In the genomic region with DNA sequence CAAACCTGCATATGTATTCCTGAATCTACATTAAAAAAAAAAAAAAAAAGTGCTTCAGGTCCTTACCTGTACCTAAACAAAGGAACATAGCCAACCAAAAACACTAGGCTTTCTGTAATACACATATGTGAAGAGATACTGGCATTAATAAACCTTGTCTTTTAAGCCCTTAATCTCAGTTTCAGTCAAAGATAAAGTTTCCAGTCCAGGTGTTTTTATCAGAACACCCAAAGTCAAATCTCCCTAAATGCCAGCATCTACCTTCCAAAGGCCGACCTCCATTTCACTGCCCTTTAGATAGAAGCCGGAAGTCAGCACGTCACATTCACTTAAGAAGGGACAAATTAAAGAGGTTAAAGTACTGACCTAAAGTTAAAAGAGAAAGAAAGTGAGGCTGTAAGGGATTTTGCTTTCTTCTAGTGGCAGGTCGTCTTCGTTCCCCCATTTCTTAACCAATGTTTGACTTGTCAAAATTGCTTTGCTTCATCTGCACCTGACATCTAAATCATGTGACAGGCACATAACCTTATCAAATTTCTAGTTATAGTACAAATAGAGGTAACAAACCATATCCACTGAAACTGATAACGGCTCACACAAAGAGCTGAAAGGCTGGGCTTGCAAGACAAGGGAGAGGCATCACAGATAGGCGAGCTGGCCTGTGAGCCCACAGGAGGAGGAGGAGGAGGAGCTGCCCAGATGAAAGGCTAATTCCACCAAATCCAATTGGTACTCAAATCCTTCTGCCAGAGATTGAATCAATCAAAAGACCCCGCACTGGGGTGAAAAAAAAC, we compare ENCODE assay signal across 18 cellular contexts.
"Had no signal": no experiment of that assay in that cellular context is flagged by ENCODE, and none has a peak within 500 bp of the region (broad histone marks: within the 10 kb centered on the region; RNA-seq: fewer than 3 reads in every experiment).

No MANE protein-coding gene starts in this region.

- H3K27ac ChIP-seq: brain microvascular endothelial cell, left lung, upper lobe of right lung had no signal

- H3K4me1 Mint-ChIP-seq: activated CD8-positive, alpha-beta memory T cell treated with anti-CD3 and anti-CD28 coated beads, Interleukin-2, amount 10 ng/mL, durations not matched to agents 7 days and 5 days; activated naive CD8-positive, alpha-beta T cell treated with anti-CD3 and anti-CD28 coated beads for 36 hours had no signal

- H3K9me3 Mint-ChIP-seq: activated T-cell treated with anti-CD3 and anti-CD28 coated beads, Interleukin-2, amount 50 U/mL, for 24 hours; natural killer cell treated with Interleukin-12 subunit alpha and Interleukin-12 subunit beta and Interleukin-15 and Interleukin-18, amount 100 ng/mL, for 72 hours had no signal

- H3K27ac Mint-ChIP-seq: activated CD8-positive, alpha-beta memory T cell treated with anti-CD3 and anti-CD28 coated beads, Interleukin-2, amount 10 ng/mL, durations not matched to agents 7 days and 5 days; activated naive CD8-positive, alpha-beta T cell treated with anti-CD3 and anti-CD28 coated beads for 36 hours; activated T-cell treated with anti-CD3 and anti-CD28 coated beads, Interleukin-2, amount 50 U/mL, for 24 hours; natural killer cell treated with Interleukin-12 subunit alpha and Interleukin-12 subunit beta and Interleukin-15 and Interleukin-18, amount 100 ng/mL, for 72 hours had no signal

- H3K4me3 Mint-ChIP-seq: activated CD8-positive, alpha-beta memory T cell treated with anti-CD3 and anti-CD28 coated beads, Interleukin-2, amount 10 ng/mL, durations not matched to agents 7 days and 5 days; activated naive CD8-positive, alpha-beta T cell treated with anti-CD3 and anti-CD28 coated beads for 36 hours; activated T-cell treated with anti-CD3 and anti-CD28 coated beads, Interleukin-2, amount 50 U/mL, for 24 hours; natural killer cell treated with Interleukin-12 subunit alpha and Interleukin-12 subunit beta and Interleukin-15 and Interleukin-18, amount 100 ng/mL, for 72 hours had no signal

- H3K27me3 ChIP-seq: brain microvascular endothelial cell, left lung, upper lobe of right lung had no signal

- H3K36me3 Mint-ChIP-seq: activated CD8-positive, alpha-beta memory T cell treated with anti-CD3 and anti-CD28 coated beads, Interleukin-2, amount 10 ng/mL, durations not matched to agents 7 days and 5 days; activated naive CD8-positive, alpha-beta T cell treated with anti-CD3 and anti-CD28 coated beads for 36 hours; natural killer cell treated with Interleukin-12 subunit alpha and Interleukin-12 subunit beta and Interleukin-15 and Interleukin-18, amount 100 ng/mL, for 72 hours had no signal

- ATAC-seq: activated CD8-positive, alpha-beta memory T cell treated with anti-CD3 and anti-CD28 coated beads, Interleukin-2, amount 10 ng/mL, durations not matched to agents 7 days and 5 days; left lung; natural killer cell treated with Interleukin-12 subunit alpha and Interleukin-12 subunit beta and Interleukin-15 and Interleukin-18, amount 100 ng/mL, for 72 hours; stimulated activated naive CD8-positive, alpha-beta T cell treated with anti-CD3 and anti-CD28 coated beads, Interleukin-15, Interleukin-2, amounts not matched to agents 100 U/mL and 50 U/mL, for 24 hours; upper lobe of right lung had no signal

- H3K4me3 ChIP-seq: left lung, upper lobe of right lung had no signal

- H3K4me1 ChIP-seq: left lung, upper lobe of right lung had no signal

- H3K27me3 Mint-ChIP-seq: activated CD8-positive, alpha-beta memory T cell treated with anti-CD3 and anti-CD28 coated beads, Interleukin-2, amount 10 ng/mL, durations not matched to agents 7 days and 5 days; activated naive CD8-positive, alpha-beta T cell treated with anti-CD3 and anti-CD28 coated beads for 36 hours; activated T-cell treated with anti-CD3 and anti-CD28 coated beads, Interleukin-2, amount 50 U/mL, for 24 hours had no signal

- H3K36me3 ChIP-seq: brain microvascular endothelial cell, left lung, upper lobe of right lung had no signal

- FAIRE-seq: endothelial cell of umbilical vein, islet of Langerhans had no signal

- DNase-seq: activated CD4-positive, alpha-beta T cell treated with anti-CD3 and anti-CD28 coated beads, Interleukin-2, amount 50 U/mL, for 48 hours; activated CD4-positive, CD25-positive, alpha-beta regulatory T cell treated with anti-CD3 and anti-CD28 coated beads, Interleukin-2, amount 50 U/mL, for 72 hours; activated CD8-positive, alpha-beta memory T cell treated with anti-CD3 and anti-CD28 coated beads, Interleukin-2, amount 10 ng/mL, durations not matched to agents 7 days and 5 days; activated effector memory CD4-positive, alpha-beta T cell treated with Interleukin-2 at 50 U/mL for 16 hours; activated naive CD8-positive, alpha-beta T cell treated with anti-CD3 and anti-CD28 coated beads for 36 hours; activated T-cell treated with anti-CD3 and anti-CD28 coated beads, Interleukin-2, amount 50 U/mL, for 24 hours; brain microvascular endothelial cell; foreskin melanocyte; head of caudate nucleus; left lung; stimulated activated CD4-positive, alpha-beta T cell treated with anti-CD3 and anti-CD28 coated beads, Interleukin-4, amount 100 ng/mL, for 1 hour; stimulated activated CD8-positive, alpha-beta memory T cell treated with anti-CD3 and anti-CD28 coated beads, Interleukin-4, amount 100 ng/mL, for 48 hours; stimulated activated naive CD8-positive, alpha-beta T cell treated with anti-CD3 and anti-CD28 coated beads, Interleukin-15, Interleukin-2, amounts not matched to agents 100 U/mL and 50 U/mL, for 24 hours; T-helper 2 cell; upper lobe of right lung had no signal

- H3K9me3 ChIP-seq: left lung, upper lobe of right lung had no signal
